ENCODE assay signal across 24 cellular contexts in the genomic region with DNA sequence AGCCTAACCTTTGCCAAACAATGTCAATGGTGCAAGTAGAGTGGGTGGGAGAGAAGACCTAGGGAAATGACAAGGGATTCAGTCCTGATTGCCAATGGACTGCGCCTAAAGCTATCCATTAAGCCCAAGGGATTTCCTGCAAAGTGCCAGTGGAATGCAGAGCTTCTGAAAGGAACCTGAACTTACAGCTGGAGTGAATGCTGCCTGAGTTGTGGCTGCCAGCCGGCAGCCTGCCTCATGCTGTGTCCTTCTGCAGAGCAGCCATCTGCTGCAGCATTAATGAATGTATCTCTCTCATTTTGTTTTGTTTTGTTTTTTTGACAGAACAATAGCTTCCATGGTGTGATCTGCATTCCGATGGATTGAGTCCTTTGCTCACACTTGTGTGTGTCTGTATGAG. TPM values are rescaled to one million over a fixed set of nuclear protein-coding genes. Genes with fewer than 3 reads are reported as not detected.
DNase-seq lines count a peak whose midpoint lies in the region; ATAC-seq, FAIRE-seq and TF ChIP-seq lines count a peak whose summit lies in the region.
"Had no signal": no experiment of that assay in that cellular context is flagged by ENCODE, and none has a peak within 500 bp of the region (broad histone marks: within the 10 kb centered on the region; RNA-seq: fewer than 3 reads in every experiment).

No MANE protein-coding gene starts in this region.

- FAIRE-seq in H1 (lab: Jason Lieb, UNC), result peak; percentile 96
- FAIRE-seq: endometrium, GM19239, K562, pancreas had no signal

- no peaks in the 10 kb centered on the region for H3K9me3 Mint-ChIP-seq in mesothelial cell of epicardium
- H3K9me3 Mint-ChIP-seq in activated T-cell treated with anti-CD3 and anti-CD28 coated beads, Interleukin-2, amount 50 U/mL, for 4 hours, result no peaks in the 10 kb centered on the region
- H3K9me3 Mint-ChIP-seq: central memory CD8-positive, alpha-beta T cell had no signal

- peaks cover 7% of the 10 kb centered on the region for H3K4me1 Mint-ChIP-seq in mesothelial cell of epicardium
- no peaks in the 10 kb centered on the region for H3K4me1 Mint-ChIP-seq in activated T-cell treated with anti-CD3 and anti-CD28 coated beads, Interleukin-2, amount 50 U/mL, for 4 hours (ENCODE audit: low read depth)
- H3K4me1 Mint-ChIP-seq: CD4-positive, alpha-beta memory T cell; central memory CD8-positive, alpha-beta T cell had no signal

- peak in 1 of 2 experiments; percentile 76; a peak in 1 of 3 replicates for TF ChIP-seq EP300 in H1 (IDR thresholded peaks at IDR 0.05; ENCODE audit: borderline replicate concordance in 1 of 2, low read depth in 2 of 2, low read length in 2 of 2)

- no peaks in the 10 kb centered on the region for H4K20me1 ChIP-seq in H1 (replicated peaks in 1 of 2; ENCODE audit: control insufficient read depth in 1 of 2, insufficient read depth in 2 of 2, low read length in 2 of 2)

- no peak overlapping the region for H2BK120ac ChIP-seq in H1 (replicated peaks; ENCODE audit: low read depth, low read length)

- no peak overlapping the region for H3K27ac Mint-ChIP-seq in mesothelial cell of epicardium
- H3K27ac Mint-ChIP-seq: CD4-positive, alpha-beta memory T cell had no signal

- H2BK15ac ChIP-seq in H1 (ENCODE audit: low read length), result no peak overlapping the region

- no peak overlapping the region for H3K9ac ChIP-seq in H1 (replicated peaks in 1 of 4; ENCODE audit: extremely low read depth in 1 of 4, low read depth in 3 of 4, low read length in 3 of 4)
- H3K9ac ChIP-seq: SK-N-SH had no signal

- no peak overlapping the region for H4K8ac ChIP-seq in H1 (ENCODE audit: extremely low read depth, insufficient read depth, low read length)

- H3K4me3 ChIP-seq in H1 (ENCODE audit: extremely low read depth in 1 of 4, insufficient read depth in 2 of 4, low read depth in 3 of 4, low read length in 4 of 4), result 0 out of 8 replicates have a peak overlapping the region, but pooled peaks of 1 of the 4 experiments have one; percentile 0
- H3K4me3 ChIP-seq: HAP-1, K562, left ventricle myocardium inferior, pancreas, Peyer's patch, skin epidermis, uterus had no signal

- DNase-seq in DMS79 (lab: John Stamatoyannopoulos, UW), result peak; percentile 19
- peak; percentile 53 to 84 for DNase-seq in NCI-H524 (lab: John Stamatoyannopoulos, UW)
- DNase-seq in H1 (ENCODE audit: low read depth in 1 of 2, low spot score in 2 of 2), result peak; percentile 50 to 81
- peak; percentile 19 for DNase-seq in midbrain (lab: John Stamatoyannopoulos, UW)
- DNase-seq in kidney tubule cell (ENCODE audit: low spot score), result no peak
- DNase-seq in mesothelial cell of epicardium (ENCODE audit: low spot score in 2 of 2, unreplicated experiment in 2 of 2), result no peak
- DNase-seq in activated T-cell treated with anti-CD3 and anti-CD28 coated beads, Interleukin-2, amount 50 U/mL, for 4 hours, result no peak
- DNase-seq: activated CD4-positive, alpha-beta T cell treated with anti-CD3 and anti-CD28 coated beads for 1 hour; CD4-positive, alpha-beta memory T cell; left ventricle myocardium inferior; NCI-H2029 treated with DMSO at 0.1 percent for 48 hours; NCI-H774; pancreas; Peyer's patch; SK-N-SH; stimulated activated CD4-positive, alpha-beta T cell treated with anti-CD3 and anti-CD28 coated beads, Interleukin-2, amount 100 ng/mL, for 48 hours; uterus had no signal

- no peak overlapping the region; the same call in 1 of the 2 replicates for H3K18ac ChIP-seq in H1 (ENCODE audit: extremely low read depth, low read length)

- peaks cover 0 to 8% (median 1%) of the 10 kb centered on the region in 4 experiments; a peak in 3 of 7 replicates for H3K4me1 ChIP-seq in H1 (replicated peaks in 1 of 4; ENCODE audit: control insufficient read depth in 3 of 4, insufficient read depth in 4 of 4, low read length in 3 of 4)
- H3K4me1 ChIP-seq: HAP-1, left ventricle myocardium inferior, pancreas, Peyer's patch, uterus had no signal

- H3K36me3 Mint-ChIP-seq in mesothelial cell of epicardium, result no peaks in the 10 kb centered on the region
- no peaks in the 10 kb centered on the region for H3K36me3 Mint-ChIP-seq in activated T-cell treated with anti-CD3 and anti-CD28 coated beads, Interleukin-2, amount 50 U/mL, for 4 hours (ENCODE audit: insufficient read depth)
- H3K36me3 Mint-ChIP-seq: CD4-positive, alpha-beta memory T cell had no signal

- TF ChIP-seq RAD21 in H1 (IDR thresholded peaks at IDR 0.05 in 1 of 2, conservative IDR thresholded peaks at IDR 0.05 in 1 of 2; ENCODE audit: low read depth in 2 of 2, low read length in 2 of 2), result 0 out of 4 replicates have a peak, but pooled peaks of 1 of the 2 experiments have one; percentile 10

- H2BK20ac ChIP-seq in H1 (ENCODE audit: low read length), result no peak overlapping the region

- no peak overlapping the region for H3K23ac ChIP-seq in H1 (ENCODE audit: insufficient read length)

- H3K79me1 ChIP-seq in H1 (ENCODE audit: low read depth, low read length), result no peaks in the 10 kb centered on the region

- POLR2A ChIA-PET in H1 (lab: Charles Lee; ENCODE audit: partially characterized antibody), result interaction anchor here (0.8 kb wide), 1 partner anchor 9 kb away, joined by 3 read pairs; no protein-coding TSS in a partner anchor

- H3K9me3 ChIP-seq in H1 (ENCODE audit: insufficient read depth in 2 of 2, low read depth in 1 of 2, low read length in 1 of 2), result no peaks in the 10 kb centered on the region
- H3K9me3 ChIP-seq: HAP-1, left ventricle myocardium inferior, pancreas, Peyer's patch, SK-N-SH, uterus had no signal

- H2BK5ac ChIP-seq in H1 (ENCODE audit: low read depth, low read length), result no peak overlapping the region

- H3K79me2 ChIP-seq in H1 (ENCODE audit: control insufficient read depth in 1 of 2, insufficient read depth in 2 of 2, low read length in 2 of 2), result no peaks in the 10 kb centered on the region

- H2AFZ ChIP-seq in H1 (ENCODE audit: low read length), result no peak overlapping the region

- CTCF ChIA-PET in H1 (lab: Charles Lee; ENCODE audit: partially characterized antibody), result interaction anchor here (0.6 kb wide), 1 partner anchor 121 kb away, joined by 3 read pairs; no protein-coding TSS in a partner anchor

- H2BK12ac ChIP-seq in H1 (ENCODE audit: low read depth, low read length), result no peak overlapping the region

- no peak overlapping the region for H2AK5ac ChIP-seq in H1 (ENCODE audit: low read depth, low read length)

- ATAC-seq in HG02970 (IDR thresholded peaks at IDR 0.05; ENCODE audit: low FRiP score, unreplicated experiment), result no peak
- no peak for ATAC-seq in activated T-cell treated with anti-CD3 and anti-CD28 coated beads, Interleukin-2, amount 50 U/mL, for 4 hours
- ATAC-seq: K562, pancreas had no signal

- no peak overlapping the region for H3K14ac ChIP-seq in H1 (ENCODE audit: insufficient read length)

- no peak overlapping the region for H3K56ac ChIP-seq in H1 (replicated peaks; ENCODE audit: insufficient read length, low read depth, low read length)

- TF ChIP-seq POLR2A in H1 (IDR thresholded peaks at IDR 0.05; ENCODE audit: control extremely low read depth in 1 of 2, low read depth in 2 of 2, low read length in 2 of 2), result no peak

- no peak overlapping the region for H4K91ac ChIP-seq in H1 (replicated peaks; ENCODE audit: insufficient read length, low read length)

- H4K5ac ChIP-seq in H1 (ENCODE audit: insufficient read length, low read depth, low read length), result no peak overlapping the region

- no peak for TF ChIP-seq CTCF in H1 (IDR thresholded peaks at IDR 0.05; ENCODE audit: control extremely low read depth in 1 of 3, insufficient read depth in 1 of 3, low read depth in 1 of 3, low read length in 3 of 3)
- TF ChIP-seq CTCF in mesothelial cell of epicardium (IDR thresholded peaks at IDR 0.05; ENCODE audit: unreplicated experiment), result no peak

- H3K23me2 ChIP-seq in H1 (ENCODE audit: low read depth, low read length), result no peaks in the 10 kb centered on the region

- peak overlapping the region; percentile 30; the same call in 1 of the 2 replicates for H3K27ac ChIP-seq in H1 (ENCODE audit: low read depth, low read length)
- H3K27ac ChIP-seq: left ventricle myocardium inferior, pancreas, Peyer's patch, skin epidermis, uterus had no signal

- no peaks in the 10 kb centered on the region for H3K27me3 ChIP-seq in H1 (replicated peaks in 1 of 4; ENCODE audit: control insufficient read depth in 3 of 4, extremely low read depth in 1 of 4, insufficient read depth in 3 of 4, low read length in 3 of 4)
- H3K27me3 ChIP-seq: pancreas, Peyer's patch, uterus had no signal

- no peaks in the 10 kb centered on the region for H3K27me3 Mint-ChIP-seq in mesothelial cell of epicardium (ENCODE audit: low read depth)
- H3K27me3 Mint-ChIP-seq in activated T-cell treated with anti-CD3 and anti-CD28 coated beads, Interleukin-2, amount 50 U/mL, for 4 hours (ENCODE audit: low read depth), result peaks cover 2% of the 10 kb centered on the region

- H3K4me2 ChIP-seq in H1 (ENCODE audit: insufficient read depth in 1 of 2, low read depth in 2 of 2, low read length in 2 of 2), result peak overlapping the region; percentile 43 to 57
- H3K4me2 ChIP-seq: SK-N-SH had no signal

- WGBS in H1 (ENCODE audit: extremely low coverage in 1 of 2, insufficient coverage in 1 of 2, insufficient read length in 1 of 2, insufficient replicate concordance in 2 of 2, low coverage in 1 of 2, low lambda C conversion rate in 2 of 2, missing lambda C conversion rate in 1 of 2), 2 experiments, result 22% methylated on average over 3 of the region's 3 CpGs; no CpG with 5 or more reads in 1 of the 2 experiments

- no peaks in the 10 kb centered on the region for H3K36me3 ChIP-seq in H1 (ENCODE audit: control insufficient read depth in 2 of 4, insufficient read depth in 4 of 4, low read length in 3 of 4)
- H3K36me3 ChIP-seq: HAP-1, left ventricle myocardium inferior, pancreas, Peyer's patch, uterus had no signal

- H3K4me3 Mint-ChIP-seq in mesothelial cell of epicardium, result no peak overlapping the region
- H3K4me3 Mint-ChIP-seq in activated T-cell treated with anti-CD3 and anti-CD28 coated beads, Interleukin-2, amount 50 U/mL, for 4 hours, result no peak overlapping the region
- H3K4me3 Mint-ChIP-seq: CD4-positive, alpha-beta memory T cell; central memory CD8-positive, alpha-beta T cell had no signal

- H3K4ac ChIP-seq in H1 (replicated peaks; ENCODE audit: insufficient read length, low read depth, low read length), result no peak overlapping the region

TF ChIP-seq in H1, 55 proteins besides CTCF, POLR2A, EP300 and RAD21 (continues in another document):
- TF ChIP-seq NANOG (IDR thresholded peaks at IDR 0.05; ENCODE audit: insufficient read depth, low read depth, low read length, poor library complexity, severe bottlenecking), result peak; percentile 68

RNA-seq across cellular contexts. Expression of gene SLC35F1, which starts 44.7 kb away (rescaled TPM):
- total RNA-seq in H1 (2021; fragmentation: NEBNext Ultra II Directional; extraction: Animal tissue kit (Norgen Biotek cat#: 25700)), result 8.3 and 10.0 TPM in 2 replicates
- polyA plus RNA-seq in H1 (2011; rRNA removed), result 5.4 and 7.0 TPM in 2 replicates
- polyA plus RNA-seq in H1 (2011; cell fraction: cytosol; rRNA removed), result 5.3 TPM
- 2.6 TPM for polyA plus RNA-seq in H1 (2011; cell fraction: nucleus; rRNA removed)
- polyA plus RNA-seq in H1 (2012, experiment 1 of 2), result 3.9 to 6.4 TPM (median 5.4 TPM) in 4 replicates
- 1.3 TPM for polyA plus RNA-seq in H1 (2012, experiment 2 of 2)
- polyA plus RNA-seq in H1 (2013, experiment 1 of 2), result 7.4 TPM
- 9.3 TPM for polyA plus RNA-seq in H1 (2013, experiment 2 of 2)
- 13.9 and 16.4 TPM in 2 replicates for polyA minus RNA-seq in H1 (2011; rRNA and poly(A)+ RNA removed)
- polyA minus RNA-seq in H1 (2011; cell fraction: cytosol; rRNA and poly(A)+ RNA removed), result 7.6 TPM
- polyA minus RNA-seq in H1 (2011; cell fraction: nucleus; rRNA and poly(A)+ RNA removed), result 8.0 TPM
- 0.64 to 0.79 TPM (median 0.78 TPM) in 3 replicates for total RNA-seq in mesothelial cell of epicardium
- under 1 TPM; 0.13 to 0.27 (median 0.21) TPM for total RNA-seq in activated T-cell treated with anti-CD3 and anti-CD28 coated beads, Interleukin-2, amount 50 U/mL, for 4 hours
- total RNA-seq: CD4-positive, alpha-beta memory T cell; K562 had no signal
- polyA plus RNA-seq: CD4-positive, alpha-beta memory T cell had no signal

Comparison
In these comparisons a context has a peak if more than half of its experiments do, and no peak if none do; other contexts are left out.
1. DNase-seq: peak in DMS79 (single experiment), NCI-H524 (2 of 2), H1 (2 of 2) and midbrain (single experiment); none in kidney tubule cell (single experiment), mesothelial cell of epicardium (0 of 2) and activated T-cell treated with anti-CD3 and anti-CD28 coated beads, Interleukin-2, amount 50 U/mL, for 4 hours (single experiment).